In the genomic region with DNA sequence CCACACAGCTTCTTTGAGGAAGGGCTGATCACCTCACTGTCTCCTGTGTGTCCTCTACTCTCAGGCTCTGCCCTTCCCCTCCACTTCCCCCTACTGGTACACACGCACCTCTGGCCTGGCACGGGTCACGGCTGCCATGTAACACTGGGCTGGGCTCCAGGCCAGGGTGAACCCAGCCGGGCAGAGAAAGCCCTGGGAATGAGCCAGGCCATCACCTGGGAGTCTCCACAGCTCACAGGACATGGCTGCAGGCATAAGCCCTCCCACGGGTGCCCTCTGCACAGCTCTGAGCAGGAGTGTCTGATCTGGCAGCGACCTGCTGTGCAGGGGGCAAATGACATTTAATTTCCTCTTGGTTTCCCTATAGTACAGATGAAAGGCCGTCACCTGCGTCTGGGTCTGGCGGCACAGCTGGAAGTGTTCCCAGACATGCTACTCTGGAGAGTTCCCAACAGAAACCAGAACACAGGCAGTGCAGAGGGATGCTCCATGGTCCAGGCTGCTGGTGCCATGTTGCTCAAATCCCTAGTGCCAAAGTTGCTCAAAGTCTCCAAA, we compare ENCODE assay signal across 10 cellular contexts.
DNase-seq lines count a peak whose midpoint lies in the region; ATAC-seq and TF ChIP-seq lines count a peak whose summit lies in the region.
"Had no signal": no experiment of that assay in that cellular context is flagged by ENCODE, and none has a peak within 500 bp of the region (broad histone marks: within the 10 kb centered on the region; RNA-seq: fewer than 3 reads in every experiment).

No MANE protein-coding gene starts in this region.

- no peak for TF ChIP-seq POLR2A in sigmoid colon (IDR thresholded peaks at IDR 0.05)

- H3K27me3 ChIP-seq in sigmoid colon, result no peaks in the 10 kb centered on the region

- 19 to 57% methylated on average over 9 of the region's 9 CpGs for WGBS in sigmoid colon, 2 donors

- peak; percentile 75 to 79 for ATAC-seq in left cardiac atrium

- DNase-seq in LNCaP clone FGC (ENCODE audit: low read depth) (peak; percentile 79), NCI-H774 (lab: John Stamatoyannopoulos, UW) (peak; percentile 74), left cardiac atrium (peak; percentile 65), sigmoid colon (peak; percentile 58), D341Med (ENCODE audit: low spot score) (no peak), GM10266 (ENCODE audit: extremely low spot score) (no peak), NCI-H526 treated with DMSO at 0.1 percent for 48 hours (lab: John Stamatoyannopoulos, UW) (no peak)
- DNase-seq: COR-L47, dermis blood vessel endothelial cell had no signal

- no peaks in the 10 kb centered on the region for H3K9me3 ChIP-seq in sigmoid colon

- H3K4me3 ChIP-seq in LNCaP clone FGC (ENCODE audit: low read depth, low read length) (no peak overlapping the region), sigmoid colon (no peak overlapping the region)

- no peak overlapping the region for H3K27ac ChIP-seq in sigmoid colon
- H3K27ac ChIP-seq: KMS-11 had no signal

- peaks cover 0 to 45% (median 20%) of the 10 kb centered on the region in 4 donors for H3K36me3 ChIP-seq in sigmoid colon

- intact Hi-C loops in left cardiac atrium (cut with DNase I) (loop anchor here in 1 of 2 donors (2.0 kb wide), 1 partner anchor 49 kb away; no protein-coding TSS in a partner anchor), sigmoid colon (cut with DNase I) (no loop called here)

- no peak for TF ChIP-seq EP300 in sigmoid colon (IDR thresholded peaks at IDR 0.05)

- H3K4me1 ChIP-seq in sigmoid colon, result peaks cover 0 to 14% (median 10%) of the 10 kb centered on the region in 4 donors

- TF ChIP-seq CTCF in LNCaP clone FGC (IDR thresholded peaks at IDR 0.05; ENCODE audit: control insufficient read depth, extremely low read depth, insufficient read depth), result peak; percentile 33; the same call in 1 of the 2 replicates
- no peak for TF ChIP-seq CTCF in sigmoid colon (IDR thresholded peaks at IDR 0.05)
- no peak for TF ChIP-seq CTCF in GM10266 (IDR thresholded peaks at IDR 0.05; ENCODE audit: control insufficient read depth, insufficient read depth, low read depth, missing control alignments)

Comparison
In these comparisons a context has a peak if more than half of its experiments do, and no peak if none do; other contexts are left out.
1. DNase-seq: peak in LNCaP clone FGC (single experiment), NCI-H774 (single experiment), left cardiac atrium (single experiment) and sigmoid colon (single experiment); none in D341Med (single experiment), GM10266 (single experiment) and NCI-H526 treated with DMSO at 0.1 percent for 48 hours (single experiment).